9 cellular contexts compared by ENCODE assay signal in genomic region chr15:89197503-89197971, GRCh38. TPM values are rescaled to one million over a fixed set of nuclear protein-coding genes. Genes with fewer than 3 reads are reported as not detected.
DNase-seq lines count a peak whose midpoint lies in the region; ATAC-seq and TF ChIP-seq lines count a peak whose summit lies in the region.
"Had no signal": no experiment of that assay in that cellular context is flagged by ENCODE, and none has a peak within 500 bp of the region (broad histone marks: within the 10 kb centered on the region; RNA-seq: fewer than 3 reads in every experiment).

No MANE protein-coding gene starts in this region.

- H3K4me3 Mint-ChIP-seq in activated T-cell treated with anti-CD3 and anti-CD28 coated beads, Interleukin-2, amount 50 U/mL, for 4 hours, result no peak overlapping the region
- no peak overlapping the region for H3K4me3 Mint-ChIP-seq in stimulated activated naive B cell treated with anti-CD40 and anti-IgM and Interleukin-4, amounts not matched to agents 10 μg/mL and 1 μg/mL and 100 μg/mL, for 72 hours

- H3K36me3 ChIP-seq in spleen, result peaks cover 0 to 100% (median 52%) of the 10 kb centered on the region in 6 donors

- DNase-seq in NCI-H2029 (lab: John Stamatoyannopoulos, UW), result peak; percentile 42
- DNase-seq in NCI-H2029 treated with DMSO at 0.1 percent for 48 hours (lab: John Stamatoyannopoulos, UW), result no peak
- no peak for DNase-seq in activated T-cell treated with anti-CD3 and anti-CD28 coated beads, Interleukin-2, amount 50 U/mL, for 4 hours
- DNase-seq in hippocampal formation (lab: John Stamatoyannopoulos, UW), result peak; percentile 75 to 95
- DNase-seq in spleen, result no peak
- no peak for DNase-seq in stimulated activated naive B cell treated with anti-CD40 and anti-IgM and Interleukin-4, amounts not matched to agents 10 μg/mL and 1 μg/mL and 100 μg/mL, for 72 hours
- DNase-seq: Peyer's patch had no signal

- no peak overlapping the region for H3K27ac Mint-ChIP-seq in stimulated activated naive B cell treated with anti-CD40 and anti-IgM and Interleukin-4, amounts not matched to agents 10 μg/mL and 1 μg/mL and 100 μg/mL, for 72 hours

- no peak for TF ChIP-seq CTCF in spleen (IDR thresholded peaks at IDR 0.05 in 8 of 11, conservative IDR thresholded peaks at IDR 0.05 in 3 of 11)

- H3K27ac ChIP-seq in spleen, result peak overlapping the region in 6 of 8 donors; percentile 2 to 63 (median 59)
- H3K27ac ChIP-seq: Peyer's patch had no signal

- TF ChIP-seq POLR2A in spleen (IDR thresholded peaks at IDR 0.05), result no peak

- H3K9me3 Mint-ChIP-seq in activated T-cell treated with anti-CD3 and anti-CD28 coated beads, Interleukin-2, amount 50 U/mL, for 4 hours, result no peaks in the 10 kb centered on the region
- H3K9me3 Mint-ChIP-seq in stimulated activated naive B cell treated with anti-CD40 and anti-IgM and Interleukin-4, amounts not matched to agents 10 μg/mL and 1 μg/mL and 100 μg/mL, for 72 hours, result no peaks in the 10 kb centered on the region

- peak; percentile 72 to 77 for ATAC-seq in activated T-cell treated with anti-CD3 and anti-CD28 coated beads, Interleukin-2, amount 50 U/mL, for 4 hours
- ATAC-seq in HG02678 (IDR thresholded peaks at IDR 0.05; ENCODE audit: unreplicated experiment) (no peak), HG03175 (IDR thresholded peaks at IDR 0.05; ENCODE audit: unreplicated experiment) (no peak)
- ATAC-seq in stimulated activated naive B cell treated with anti-CD40 and anti-IgM and Interleukin-4, amounts not matched to agents 10 μg/mL and 1 μg/mL and 100 μg/mL, for 72 hours (replicated peaks), result no peak

- H3K4me1 ChIP-seq in spleen, result peaks cover 0 to 20% (median 3%) of the 10 kb centered on the region in 6 donors
- H3K4me1 ChIP-seq: Peyer's patch had no signal

- no peak overlapping the region for H3K4me3 ChIP-seq in spleen
- H3K4me3 ChIP-seq: Peyer's patch had no signal

- H3K27me3 ChIP-seq in spleen (replicated peaks in 1 of 7), result no peaks in the 10 kb centered on the region
- H3K27me3 ChIP-seq: Peyer's patch had no signal

- no peaks in the 10 kb centered on the region for H3K27me3 Mint-ChIP-seq in activated T-cell treated with anti-CD3 and anti-CD28 coated beads, Interleukin-2, amount 50 U/mL, for 4 hours (ENCODE audit: low read depth)
- no peaks in the 10 kb centered on the region for H3K27me3 Mint-ChIP-seq in stimulated activated naive B cell treated with anti-CD40 and anti-IgM and Interleukin-4, amounts not matched to agents 10 μg/mL and 1 μg/mL and 100 μg/mL, for 72 hours

- no peaks in the 10 kb centered on the region for H3K9me3 ChIP-seq in spleen
- H3K9me3 ChIP-seq: Peyer's patch had no signal

- peaks cover 24% of the 10 kb centered on the region for H3K36me3 Mint-ChIP-seq in activated T-cell treated with anti-CD3 and anti-CD28 coated beads, Interleukin-2, amount 50 U/mL, for 4 hours (ENCODE audit: insufficient read depth)
- peaks cover 39 to 46% of the 10 kb centered on the region in 2 donors for H3K36me3 Mint-ChIP-seq in stimulated activated naive B cell treated with anti-CD40 and anti-IgM and Interleukin-4, amounts not matched to agents 10 μg/mL and 1 μg/mL and 100 μg/mL, for 72 hours

- H3K4me1 Mint-ChIP-seq in activated T-cell treated with anti-CD3 and anti-CD28 coated beads, Interleukin-2, amount 50 U/mL, for 4 hours (ENCODE audit: low read depth), result peaks cover 6% of the 10 kb centered on the region
- no peaks in the 10 kb centered on the region for H3K4me1 Mint-ChIP-seq in stimulated activated naive B cell treated with anti-CD40 and anti-IgM and Interleukin-4, amounts not matched to agents 10 μg/mL and 1 μg/mL and 100 μg/mL, for 72 hours

- WGBS in spleen, 5 donors, result 58 to 76% (median 61%) methylated on average over 4 of the region's 4 CpGs

- intact Hi-C loops in spleen (cut with DNase I; ENCODE audit: low total_unique reads), result no loop called here

RNA-seq across cellular contexts. Expression of gene RLBP1, which starts 23.8 kb away (rescaled TPM):
- total RNA-seq in activated T-cell treated with anti-CD3 and anti-CD28 coated beads, Interleukin-2, amount 50 U/mL, for 4 hours, result not detected
- not detected for total RNA-seq in spleen
- polyA plus RNA-seq in spleen, result not detected
- total RNA-seq: Peyer's patch had no signal

RNA-seq across cellular contexts. Expression of gene FANCI, which starts 46.2 kb away (rescaled TPM):
- 10 to 100 TPM; 50.3 to 65.1 (median 52.6) TPM for total RNA-seq in activated T-cell treated with anti-CD3 and anti-CD28 coated beads, Interleukin-2, amount 50 U/mL, for 4 hours
- 10 to 100 TPM in 6 of 7 donors, 1 to 10 TPM in 1; 8.3 to 19.4 (median 15.7) TPM for total RNA-seq in spleen
- polyA plus RNA-seq in spleen, result 1 to 10 TPM; 4.4 to 5.2 (median 4.8) TPM

Comparison
In these comparisons a context has a peak if more than half of its experiments do, and no peak if none do; other contexts are left out.
1. DNase-seq: peak in NCI-H2029 (single experiment) and hippocampal formation (2 of 2); none in NCI-H2029 treated with DMSO at 0.1 percent for 48 hours (single experiment), activated T-cell treated with anti-CD3 and anti-CD28 coated beads, Interleukin-2, amount 50 U/mL, for 4 hours (single experiment), spleen (single experiment) and stimulated activated naive B cell treated with anti-CD40 and anti-IgM and Interleukin-4, amounts not matched to agents 10 μg/mL and 1 μg/mL and 100 μg/mL, for 72 hours (single experiment).
2. ATAC-seq: peak in activated T-cell treated with anti-CD3 and anti-CD28 coated beads, Interleukin-2, amount 50 U/mL, for 4 hours (2 of 2); none in HG02678 (single experiment), stimulated activated naive B cell treated with anti-CD40 and anti-IgM and Interleukin-4, amounts not matched to agents 10 μg/mL and 1 μg/mL and 100 μg/mL, for 72 hours (0 of 2) and HG03175 (single experiment).